ENCODE assay signal across 14 cellular contexts in the genomic region with DNA sequence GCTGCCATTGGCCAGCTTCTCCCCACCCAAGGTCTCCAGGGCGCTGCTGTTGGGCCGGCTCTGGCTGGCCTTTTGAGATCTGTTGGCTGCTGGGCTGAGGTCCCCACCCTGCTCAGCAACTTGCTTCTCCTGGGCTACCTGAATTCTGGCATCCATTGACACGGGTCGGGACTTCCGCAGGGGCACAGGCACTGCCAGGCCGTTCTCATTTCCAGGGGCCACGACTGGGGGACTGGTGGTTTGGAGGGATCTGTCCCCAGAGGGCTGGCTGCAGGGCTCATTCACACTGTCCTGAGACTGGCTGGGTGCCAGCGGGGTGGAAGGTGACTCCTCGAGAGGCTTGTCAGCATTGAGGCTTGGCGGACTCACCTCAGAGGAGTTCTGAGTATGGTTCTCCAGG.
"Had no signal": no experiment of that assay in that cellular context is flagged by ENCODE, and none has a peak within 500 bp of the region (broad histone marks: within the 10 kb centered on the region; RNA-seq: fewer than 3 reads in every experiment).

No MANE protein-coding gene starts in this region.

- H3K27ac ChIP-seq: brain microvascular endothelial cell had no signal

- DNase-seq: activated B cell treated with CpG ODN at 0.5 μM for 24 hours; activated CD4-positive, alpha-beta T cell treated with anti-CD3 and anti-CD28 coated beads, Interleukin-2, amount 10 ng/mL, durations not matched to agents 7 days and 5 days; activated gamma-delta T cell; anterior cingulate cortex; brain microvascular endothelial cell; cerebellar nuclear complex; hippocampal formation; mesenchymal stem cell; natural killer cell; small intestine; stimulated activated CD4-positive, alpha-beta T cell treated with anti-CD3 and anti-CD28 coated beads, Interleukin-4, amount 100 ng/mL, for 4 hours; stimulated activated CD8-positive, alpha-beta memory T cell treated with anti-CD3 and anti-CD28 coated beads, Interleukin-4, amount 100 ng/mL, for 48 hours; stimulated activated naive CD8-positive, alpha-beta T cell treated with anti-CD3 and anti-CD28 coated beads, Interleukin-15, Interleukin-2, amounts not matched to agents 100 U/mL and 50 U/mL, for 24 hours had no signal

- H3K27me3 ChIP-seq: brain microvascular endothelial cell had no signal

- FAIRE-seq: keratinocyte, small intestine had no signal

- ATAC-seq: natural killer cell; stimulated activated naive CD8-positive, alpha-beta T cell treated with anti-CD3 and anti-CD28 coated beads, Interleukin-15, Interleukin-2, amounts not matched to agents 100 U/mL and 50 U/mL, for 24 hours had no signal
